In the genomic region with DNA sequence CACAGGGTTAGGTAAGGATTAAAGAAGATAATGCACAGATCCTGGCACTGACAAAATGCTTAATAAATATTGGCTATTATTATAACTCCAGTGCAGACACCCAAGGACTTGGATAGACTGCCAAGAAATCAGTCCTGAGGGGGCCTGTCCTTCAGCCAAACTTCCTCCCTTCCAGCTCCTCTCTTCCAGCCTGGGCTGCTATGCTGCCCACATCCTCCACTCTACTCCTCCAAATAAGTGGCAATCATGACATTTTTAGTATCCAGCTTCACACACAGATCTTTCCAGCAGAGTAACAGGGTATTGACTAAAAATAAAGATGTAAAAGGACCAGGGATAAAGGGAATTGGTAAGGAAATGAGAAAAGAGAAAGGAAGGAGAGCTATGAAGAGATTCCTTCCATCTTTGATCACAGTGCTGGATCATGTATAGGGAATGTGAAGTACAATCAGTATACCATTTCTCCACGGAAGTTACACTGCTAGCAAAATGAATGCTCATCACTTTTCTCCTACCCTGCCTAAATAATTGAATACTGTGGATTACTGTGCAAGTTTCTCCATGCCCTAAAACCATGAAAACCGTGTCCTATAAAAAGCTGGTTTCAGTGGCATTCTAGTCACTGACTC, we compare ENCODE assay signal across 21 cellular contexts.
"Had no signal": no experiment of that assay in that cellular context is flagged by ENCODE, and none has a peak within 500 bp of the region (broad histone marks: within the 10 kb centered on the region; RNA-seq: fewer than 3 reads in every experiment).

No MANE protein-coding gene starts in this region.

- H3K4me1 Mint-ChIP-seq: activated CD8-positive, alpha-beta memory T cell treated with anti-CD3 and anti-CD28 coated beads, Interleukin-2, amount 10 ng/mL, durations not matched to agents 7 days and 5 days; activated naive CD8-positive, alpha-beta T cell treated with anti-CD3 and anti-CD28 coated beads, Interleukin-2, amount 50 U/mL, for 24 hours; stimulated activated naive CD8-positive, alpha-beta T cell treated with anti-CD3 and anti-CD28 coated beads, Interleukin-15, amount 100 ng/mL, for 72 hours had no signal

- H3K27me3 ChIP-seq: cardiac muscle cell, testis, vagina had no signal

- H3K27me3 Mint-ChIP-seq: activated CD8-positive, alpha-beta memory T cell treated with anti-CD3 and anti-CD28 coated beads, Interleukin-2, amount 10 ng/mL, durations not matched to agents 7 days and 5 days; activated CD8-positive, alpha-beta T cell treated with anti-CD3 and anti-CD28 coated beads for 36 hours; activated naive CD8-positive, alpha-beta T cell treated with anti-CD3 and anti-CD28 coated beads, Interleukin-2, amount 50 U/mL, for 24 hours; dendritic cell treated with granulocyte-macrophage colony-stimulating factor and Interleukin-4, amounts not matched to agents 40 ng/mL and 50 ng/mL, for 4 days had no signal

- H3K27ac Mint-ChIP-seq: activated CD8-positive, alpha-beta memory T cell treated with anti-CD3 and anti-CD28 coated beads, Interleukin-2, amount 10 ng/mL, durations not matched to agents 7 days and 5 days; activated CD8-positive, alpha-beta T cell treated with anti-CD3 and anti-CD28 coated beads for 36 hours; activated naive CD8-positive, alpha-beta T cell treated with anti-CD3 and anti-CD28 coated beads, Interleukin-2, amount 50 U/mL, for 24 hours; activated T-helper 1 cell treated with anti-CD3 and anti-CD28 coated beads, Interleukin-12 subunit alpha, Interleukin-12 subunit beta, Interleukin-2, Interleukin-4 antibody, amounts not matched to agents 30 ng/mL and 10 ng/mL and 1 ng/mL, durations not matched to agents 14 hours and 24 hours and 36 hours; dendritic cell treated with granulocyte-macrophage colony-stimulating factor and Interleukin-4, amounts not matched to agents 40 ng/mL and 50 ng/mL, for 4 days; progenitor cell of endocrine pancreas; stimulated activated naive CD8-positive, alpha-beta T cell treated with anti-CD3 and anti-CD28 coated beads, Interleukin-15, amount 100 ng/mL, for 72 hours had no signal

- DNase-seq: activated CD4-positive, alpha-beta T cell treated with anti-CD3 and anti-CD28 coated beads for 48 hours; activated CD8-positive, alpha-beta memory T cell treated with anti-CD3 and anti-CD28 coated beads, Interleukin-2, amount 10 ng/mL, durations not matched to agents 7 days and 5 days; activated CD8-positive, alpha-beta T cell treated with anti-CD3 and anti-CD28 coated beads for 36 hours; activated gamma-delta T cell; activated naive CD4-positive, alpha-beta T cell treated with anti-CD3 and anti-CD28 coated beads, Interleukin-2, amount 50 U/mL, for 16 hours; activated naive CD8-positive, alpha-beta T cell treated with anti-CD3 and anti-CD28 coated beads, Interleukin-2, amount 50 U/mL, for 24 hours; activated T-cell treated with anti-CD3 and anti-CD28 coated beads for 4 hours; effector CD8-positive, alpha-beta T cell; erythroblast; foreskin melanocyte; kidney glomerular epithelial cell; stimulated activated CD4-positive, alpha-beta T cell treated with anti-CD3 and anti-CD28 coated beads, Interleukin-12 subunit alpha, Interleukin-12 subunit beta, amount 100 ng/mL, for 4 hours; stimulated activated CD4-positive, alpha-beta T cell treated with anti-CD3 and anti-CD28 coated beads, Interleukin-4, amount 100 ng/mL, for 4 hours; stimulated activated naive CD8-positive, alpha-beta T cell treated with anti-CD3 and anti-CD28 coated beads, Interleukin-15, amount 100 ng/mL, for 72 hours; testis; trophoblast cell had no signal

- H3K4me3 Mint-ChIP-seq: activated CD8-positive, alpha-beta memory T cell treated with anti-CD3 and anti-CD28 coated beads, Interleukin-2, amount 10 ng/mL, durations not matched to agents 7 days and 5 days; activated CD8-positive, alpha-beta T cell treated with anti-CD3 and anti-CD28 coated beads for 36 hours; activated naive CD8-positive, alpha-beta T cell treated with anti-CD3 and anti-CD28 coated beads, Interleukin-2, amount 50 U/mL, for 24 hours; activated T-helper 1 cell treated with anti-CD3 and anti-CD28 coated beads, Interleukin-12 subunit alpha, Interleukin-12 subunit beta, Interleukin-2, Interleukin-4 antibody, amounts not matched to agents 30 ng/mL and 10 ng/mL and 1 ng/mL, durations not matched to agents 14 hours and 24 hours and 36 hours; dendritic cell treated with granulocyte-macrophage colony-stimulating factor and Interleukin-4, amounts not matched to agents 40 ng/mL and 50 ng/mL, for 4 days; stimulated activated naive CD8-positive, alpha-beta T cell treated with anti-CD3 and anti-CD28 coated beads, Interleukin-15, amount 100 ng/mL, for 72 hours had no signal

- H3K36me3 Mint-ChIP-seq: activated CD8-positive, alpha-beta memory T cell treated with anti-CD3 and anti-CD28 coated beads, Interleukin-2, amount 10 ng/mL, durations not matched to agents 7 days and 5 days had no signal

- H3K36me3 ChIP-seq: cardiac muscle cell, vagina had no signal

- H3K9me3 Mint-ChIP-seq: activated CD8-positive, alpha-beta T cell treated with anti-CD3 and anti-CD28 coated beads for 36 hours; activated naive CD8-positive, alpha-beta T cell treated with anti-CD3 and anti-CD28 coated beads, Interleukin-2, amount 50 U/mL, for 24 hours; activated T-helper 1 cell treated with anti-CD3 and anti-CD28 coated beads, Interleukin-12 subunit alpha, Interleukin-12 subunit beta, Interleukin-2, Interleukin-4 antibody, amounts not matched to agents 30 ng/mL and 10 ng/mL and 1 ng/mL, durations not matched to agents 14 hours and 24 hours and 36 hours; dendritic cell treated with granulocyte-macrophage colony-stimulating factor and Interleukin-4, amounts not matched to agents 40 ng/mL and 50 ng/mL, for 4 days; stimulated activated naive CD8-positive, alpha-beta T cell treated with anti-CD3 and anti-CD28 coated beads, Interleukin-15, amount 100 ng/mL, for 72 hours had no signal

- H3K9me3 ChIP-seq: testis, vagina had no signal

- ATAC-seq: activated CD8-positive, alpha-beta memory T cell treated with anti-CD3 and anti-CD28 coated beads, Interleukin-2, amount 10 ng/mL, durations not matched to agents 7 days and 5 days; activated CD8-positive, alpha-beta T cell treated with anti-CD3 and anti-CD28 coated beads for 36 hours; activated naive CD8-positive, alpha-beta T cell treated with anti-CD3 and anti-CD28 coated beads, Interleukin-2, amount 50 U/mL, for 24 hours; stimulated activated naive CD8-positive, alpha-beta T cell treated with anti-CD3 and anti-CD28 coated beads, Interleukin-15, amount 100 ng/mL, for 72 hours had no signal

- H3K4me3 ChIP-seq: cardiac muscle cell, testis, vagina had no signal

- H3K27ac ChIP-seq: cardiac muscle cell, testis, vagina had no signal

- H3K4me1 ChIP-seq: vagina had no signal
